1 cellular context compared by ENCODE assay signal in the genomic region with DNA sequence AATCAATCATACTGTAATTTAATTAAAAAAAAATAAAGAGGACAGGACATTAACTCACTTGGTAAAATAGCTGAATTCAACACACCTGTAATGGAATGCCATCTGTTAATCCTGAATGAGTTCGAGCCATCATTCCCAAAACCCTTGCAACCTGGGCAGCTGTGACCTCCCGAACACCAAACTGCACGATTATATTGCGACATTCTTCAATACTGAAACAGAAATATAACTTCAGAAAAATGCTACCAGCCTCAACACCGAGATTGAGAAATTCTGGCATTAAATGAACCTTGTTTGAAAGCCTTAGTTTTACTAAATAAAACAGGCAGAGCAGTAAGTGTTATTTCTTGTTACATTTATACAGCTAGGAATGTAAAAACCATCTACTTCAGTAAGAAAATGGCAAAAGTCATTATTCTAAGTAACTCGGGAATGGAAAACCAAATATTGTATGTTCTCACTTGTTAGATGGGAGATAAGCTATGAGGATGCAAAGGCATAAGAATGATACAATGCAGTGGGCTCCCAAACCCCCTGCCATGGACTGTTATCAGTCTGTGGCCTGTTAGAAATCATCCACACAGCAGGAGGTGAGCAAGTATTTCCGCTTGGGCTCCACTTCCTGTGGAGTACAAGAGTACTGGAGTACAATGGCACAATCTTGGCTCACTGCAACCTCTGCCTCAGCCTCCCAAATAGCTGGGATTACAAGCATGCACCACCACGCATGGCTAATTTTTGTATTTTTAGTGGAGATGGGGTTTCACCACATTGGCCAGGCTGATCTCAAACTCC.
A peak's percentile ranks its signal among the peaks of the same experiment; 100 is the strongest.
TF ChIP-seq lines count a peak whose summit lies in the region.

No MANE protein-coding gene starts in this region.

TF ChIP-seq in K562, 482 proteins besides CTCF, POLR2A, EP300 and RAD21:
- TF ChIP-seq LCOR (CRISPR knock-in tag; IDR thresholded peaks at IDR 0.05) (no peak), ZKSCAN3 (CRISPR knock-in tag; IDR thresholded peaks at IDR 0.05) (no peak), ZNF384 (IDR thresholded peaks at IDR 0.05; ENCODE audit: low read depth, low read length) (no peak), POLR3G (IDR thresholded peaks at IDR 0.05; ENCODE audit: extremely low read depth, insufficient read length, insufficient replicate concordance) (no peak), CEBPG (CRISPR knock-in tag; IDR thresholded peaks at IDR 0.05) (no peak), CEBPG (tag; conservative IDR thresholded peaks at IDR 0.05 in 1 of 2, IDR thresholded peaks at IDR 0.05 in 1 of 2) (peak; percentile 16 to 60; a peak in 2 of 4 replicates), CEBPB (tag; IDR thresholded peaks at IDR 0.05) (peak; percentile 78), MEIS2 (IDR thresholded peaks at IDR 0.05; ENCODE audit: partially characterized antibody) (no peak), FUS (optimal IDR thresholded peaks at IDR 0.05; ENCODE audit: low read depth, low read length) (no peak), FOXK1 (CRISPR knock-in tag; IDR thresholded peaks at IDR 0.05; ENCODE audit: borderline replicate concordance) (no peak), ZNF583 (CRISPR knock-in tag; IDR thresholded peaks at IDR 0.05) (no peak), NR4A1 (CRISPR knock-in tag; IDR thresholded peaks at IDR 0.05) (no peak), NR4A1 (tag; IDR thresholded peaks at IDR 0.05) (no peak), MEF2A (IDR thresholded peaks at IDR 0.05; ENCODE audit: control insufficient read depth, low read depth, low read length) (no peak), COPS2 (conservative IDR thresholded peaks at IDR 0.05) (no peak)
- TF ChIP-seq, protein P1, sequence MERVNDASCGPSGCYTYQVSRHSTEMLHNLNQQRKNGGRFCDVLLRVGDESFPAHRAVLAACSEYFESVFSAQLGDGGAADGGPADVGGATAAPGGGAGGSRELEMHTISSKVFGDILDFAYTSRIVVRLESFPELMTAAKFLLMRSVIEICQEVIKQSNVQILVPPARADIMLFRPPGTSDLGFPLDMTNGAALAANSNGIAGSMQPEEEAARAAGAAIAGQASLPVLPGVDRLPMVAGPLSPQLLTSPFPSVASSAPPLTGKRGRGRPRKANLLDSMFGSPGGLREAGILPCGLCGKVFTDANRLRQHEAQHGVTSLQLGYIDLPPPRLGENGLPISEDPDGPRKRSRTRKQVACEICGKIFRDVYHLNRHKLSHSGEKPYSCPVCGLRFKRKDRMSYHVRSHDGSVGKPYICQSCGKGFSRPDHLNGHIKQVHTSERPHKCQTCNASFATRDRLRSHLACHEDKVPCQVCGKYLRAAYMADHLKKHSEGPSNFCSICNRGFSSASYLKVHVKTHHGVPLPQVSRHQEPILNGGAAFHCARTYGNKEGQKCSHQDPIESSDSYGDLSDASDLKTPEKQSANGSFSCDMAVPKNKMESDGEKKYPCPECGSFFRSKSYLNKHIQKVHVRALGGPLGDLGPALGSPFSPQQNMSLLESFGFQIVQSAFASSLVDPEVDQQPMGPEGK (CRISPR knock-in tag; IDR thresholded peaks at IDR 0.05; ENCODE audit: borderline replicate concordance): no peak
- TF ChIP-seq, protein P2, sequence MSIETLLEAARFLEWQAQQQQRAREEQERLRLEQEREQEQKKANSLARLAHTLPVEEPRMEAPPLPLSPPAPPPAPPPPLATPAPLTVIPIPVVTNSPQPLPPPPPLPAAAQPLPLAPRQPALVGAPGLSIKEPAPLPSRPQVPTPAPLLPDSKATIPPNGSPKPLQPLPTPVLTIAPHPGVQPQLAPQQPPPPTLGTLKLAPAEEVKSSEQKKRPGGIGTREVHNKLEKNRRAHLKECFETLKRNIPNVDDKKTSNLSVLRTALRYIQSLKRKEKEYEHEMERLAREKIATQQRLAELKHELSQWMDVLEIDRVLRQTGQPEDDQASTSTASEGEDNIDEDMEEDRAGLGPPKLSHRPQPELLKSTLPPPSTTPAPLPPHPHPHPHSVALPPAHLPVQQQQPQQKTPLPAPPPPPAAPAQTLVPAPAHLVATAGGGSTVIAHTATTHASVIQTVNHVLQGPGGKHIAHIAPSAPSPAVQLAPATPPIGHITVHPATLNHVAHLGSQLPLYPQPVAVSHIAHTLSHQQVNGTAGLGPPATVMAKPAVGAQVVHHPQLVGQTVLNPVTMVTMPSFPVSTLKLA (conservative IDR thresholded peaks at IDR 0.05): no peak
